Comparison of ENCODE assay signal across 3 cellular contexts in the genomic region with DNA sequence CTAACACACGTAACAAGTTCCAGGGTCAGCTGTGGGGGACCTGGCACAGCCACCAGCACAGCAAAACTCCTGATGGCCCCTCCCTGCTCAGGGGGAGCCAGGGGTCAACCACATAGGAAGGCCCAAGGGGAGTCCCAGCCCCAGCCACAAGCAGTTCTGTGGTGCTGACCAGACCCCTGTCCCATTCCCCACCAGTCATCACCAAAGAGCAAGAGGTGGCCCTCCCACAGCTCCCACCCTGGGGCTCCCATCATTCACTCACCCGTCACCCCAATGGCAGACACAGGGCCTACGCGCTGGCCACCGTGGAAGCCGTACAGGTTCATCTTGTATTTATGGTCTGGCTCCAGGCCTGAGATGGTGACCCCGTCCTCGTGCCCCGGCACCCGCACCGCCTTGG. TPM values are rescaled to one million over a fixed set of nuclear protein-coding genes. Genes with fewer than 3 reads are reported as not detected.
"Had no signal": no experiment of that assay in that cellular context is flagged by ENCODE, and none has a peak within 500 bp of the region (broad histone marks: within the 10 kb centered on the region; RNA-seq: fewer than 3 reads in every experiment).

No MANE protein-coding gene starts in this region.

RNA-seq across cellular contexts. Expression of a gene that starts 11.5 kb away (rescaled TPM):
- total RNA-seq: epithelial cell of proximal tubule, lung microvascular endothelial cell, myocyte had no signal
